ENCODE assay signal across 8 cellular contexts in the genomic region with DNA sequence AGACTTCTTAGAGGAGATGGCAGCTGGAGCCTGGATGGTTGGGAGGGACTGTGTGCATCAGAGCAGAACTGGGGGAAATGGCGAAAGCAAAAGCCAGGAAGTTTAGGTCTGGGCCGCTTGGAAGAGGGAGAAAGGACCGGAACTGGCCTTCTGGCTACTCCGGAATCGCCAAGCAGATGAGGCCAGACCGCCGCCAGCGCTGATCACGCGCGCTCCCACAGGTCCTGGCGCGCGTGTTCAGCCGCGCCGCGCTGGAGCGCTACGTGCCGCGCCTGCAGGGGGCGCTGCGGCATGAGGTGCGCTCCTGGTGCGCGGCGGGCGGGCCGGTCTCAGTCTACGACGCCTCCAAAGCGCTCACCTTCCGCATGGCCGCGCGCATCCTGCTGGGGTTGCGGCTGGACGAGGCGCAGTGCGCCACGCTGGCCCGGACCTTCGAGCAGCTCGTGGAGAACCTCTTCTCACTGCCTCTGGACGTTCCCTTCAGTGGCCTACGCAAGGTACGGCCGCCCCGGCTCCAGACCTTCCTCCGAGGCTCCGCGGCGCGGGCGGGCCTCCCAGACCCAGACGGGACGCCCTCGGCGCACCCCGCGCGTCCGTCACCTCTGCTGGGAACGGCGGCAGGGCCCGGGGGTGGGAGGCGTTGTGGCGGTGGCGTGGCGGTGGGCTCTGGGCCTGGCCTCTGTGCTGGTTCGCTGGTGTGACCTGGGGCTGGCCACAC. TPM values are rescaled to one million over a fixed set of nuclear protein-coding genes. Genes with fewer than 3 reads are reported as not detected.
DNase-seq lines count a peak whose midpoint lies in the region; ATAC-seq and TF ChIP-seq lines count a peak whose summit lies in the region.

No MANE protein-coding gene starts in this region.

- peak; percentile 67 for ATAC-seq in CD8-positive, alpha-beta T cell
- ATAC-seq in HG03045 (IDR thresholded peaks at IDR 0.05; ENCODE audit: unreplicated experiment) (peak; percentile 50), HG02623 (IDR thresholded peaks at IDR 0.05; ENCODE audit: unreplicated experiment) (no peak), HG03139 (IDR thresholded peaks at IDR 0.05; ENCODE audit: unreplicated experiment) (no peak)
- peak; percentile 62 for ATAC-seq in activated naive CD8-positive, alpha-beta T cell treated with anti-CD3 and anti-CD28 coated beads, Interleukin-2, amount 50 U/mL, for 24 hours

- no peaks in the 10 kb centered on the region for H3K9me3 ChIP-seq in CD8-positive, alpha-beta T cell (ENCODE audit: low read length)
- no peaks in the 10 kb centered on the region for H3K9me3 ChIP-seq in iPS-18c (ENCODE audit: control insufficient read depth, insufficient read depth, low read length)

- DNase-seq in CD8-positive, alpha-beta T cell: peak in 1 of 7 experiments; percentile 8
- DNase-seq in activated naive CD8-positive, alpha-beta T cell treated with anti-CD3 and anti-CD28 coated beads, Interleukin-2, amount 50 U/mL, for 24 hours: peak; percentile 66
- peak; percentile 36 for DNase-seq in stimulated activated CD4-positive, alpha-beta T cell treated with anti-CD3 and anti-CD28 coated beads, Interleukin-12 subunit alpha, Interleukin-12 subunit beta, amount 100 ng/mL, for 4 hours
- no peak for DNase-seq in OCI-M2 (lab: John Stamatoyannopoulos, UW; ENCODE audit: unreplicated experiment)

- H3K27ac ChIP-seq in CD8-positive, alpha-beta T cell (ENCODE audit: low read depth, low read length): no peak overlapping the region

- no peak overlapping the region for H3K4me3 ChIP-seq in CD8-positive, alpha-beta T cell (ENCODE audit: low read depth, low read length)
- peak overlapping the region; percentile 30; the same call in 1 of the 2 replicates for H3K4me3 ChIP-seq in iPS-18c (ENCODE audit: insufficient read depth, low read depth, low read length)

- no peaks in the 10 kb centered on the region for H3K36me3 ChIP-seq in CD8-positive, alpha-beta T cell (ENCODE audit: insufficient read depth, low read length)

- H3K36me3 Mint-ChIP-seq in CD8-positive, alpha-beta T cell: peaks cover 13% of the 10 kb centered on the region
- H3K36me3 Mint-ChIP-seq in activated naive CD8-positive, alpha-beta T cell treated with anti-CD3 and anti-CD28 coated beads, Interleukin-2, amount 50 U/mL, for 24 hours (ENCODE audit: low read depth): peaks cover 18% of the 10 kb centered on the region

- TF ChIP-seq CTCF in CD8-positive, alpha-beta T cell (IDR thresholded peaks at IDR 0.05): no peak

- H3K4me1 ChIP-seq in CD8-positive, alpha-beta T cell (ENCODE audit: insufficient read depth, low read length): no peaks in the 10 kb centered on the region

- CTCF ChIA-PET in CD8-positive, alpha-beta T cell (lab: Charles Lee): interaction anchor here (1.1 kb wide), 1 partner anchor 13 kb away, joined by 3 read pairs; no protein-coding TSS in a partner anchor

- peaks cover 32% of the 10 kb centered on the region for H3K4me1 Mint-ChIP-seq in CD8-positive, alpha-beta T cell (ENCODE audit: low read depth)
- peaks cover 19% of the 10 kb centered on the region for H3K4me1 Mint-ChIP-seq in activated naive CD8-positive, alpha-beta T cell treated with anti-CD3 and anti-CD28 coated beads, Interleukin-2, amount 50 U/mL, for 24 hours

- no peaks in the 10 kb centered on the region for H3K27me3 ChIP-seq in CD8-positive, alpha-beta T cell (ENCODE audit: insufficient read depth, low read length)

- peak overlapping the region; percentile 62 for H3K4me3 Mint-ChIP-seq in CD8-positive, alpha-beta T cell
- peak overlapping the region; percentile 65 for H3K4me3 Mint-ChIP-seq in activated naive CD8-positive, alpha-beta T cell treated with anti-CD3 and anti-CD28 coated beads, Interleukin-2, amount 50 U/mL, for 24 hours

- no peak overlapping the region for H3K27ac Mint-ChIP-seq in CD8-positive, alpha-beta T cell
- H3K27ac Mint-ChIP-seq in activated naive CD8-positive, alpha-beta T cell treated with anti-CD3 and anti-CD28 coated beads, Interleukin-2, amount 50 U/mL, for 24 hours: no peak overlapping the region

- POLR2A ChIA-PET in CD8-positive, alpha-beta T cell (lab: Charles Lee): no interaction called here

- H3K9me3 Mint-ChIP-seq in CD8-positive, alpha-beta T cell: no peaks in the 10 kb centered on the region
- H3K9me3 Mint-ChIP-seq in activated naive CD8-positive, alpha-beta T cell treated with anti-CD3 and anti-CD28 coated beads, Interleukin-2, amount 50 U/mL, for 24 hours: no peaks in the 10 kb centered on the region

- peaks cover 41% of the 10 kb centered on the region for H3K27me3 Mint-ChIP-seq in CD8-positive, alpha-beta T cell (ENCODE audit: low read depth)
- peaks cover 55% of the 10 kb centered on the region for H3K27me3 Mint-ChIP-seq in activated naive CD8-positive, alpha-beta T cell treated with anti-CD3 and anti-CD28 coated beads, Interleukin-2, amount 50 U/mL, for 24 hours

- intact Hi-C loops in CD8-positive, alpha-beta T cell (cut with DNase I, micrococcal nuclease): no loop called here

RNA-seq across cellular contexts. Expression of a gene that starts 2.1 kb away (rescaled TPM):
- total RNA-seq in CD8-positive, alpha-beta T cell: under 1 TPM in 1 of 2 experiments, not detected in 1; 0.08 TPM

RNA-seq across cellular contexts. Expression of a gene that starts 11.0 kb away (rescaled TPM):
- total RNA-seq in CD8-positive, alpha-beta T cell: not detected

Comparison
In these comparisons a context has a peak if more than half of its experiments do, and no peak if none do; other contexts are left out.
1. ATAC-seq: peak in CD8-positive, alpha-beta T cell (single experiment), HG03045 (single experiment) and activated naive CD8-positive, alpha-beta T cell treated with anti-CD3 and anti-CD28 coated beads, Interleukin-2, amount 50 U/mL, for 24 hours (single experiment); none in HG02623 (single experiment) and HG03139 (single experiment).